ENCODE assay signal across 1 cellular context in genomic region chr4:94463771-94464170, GRCh38.
TF ChIP-seq lines count a peak whose summit lies in the region.

No MANE protein-coding gene starts in this region.

TF ChIP-seq in H1, 55 proteins besides CTCF, POLR2A, EP300 and RAD21:
- TF ChIP-seq ATF2 (IDR thresholded peaks at IDR 0.05; ENCODE audit: low read length) (no peak), EGR1 (IDR thresholded peaks at IDR 0.05; ENCODE audit: borderline replicate concordance, low read depth, low read length) (no peak), KDM4A (IDR thresholded peaks at IDR 0.05; ENCODE audit: low read depth, low read length, severe bottlenecking) (no peak), BRCA1 (IDR thresholded peaks at IDR 0.05; ENCODE audit: low read depth, low read length) (no peak), CTBP2 (IDR thresholded peaks at IDR 0.05; ENCODE audit: borderline replicate concordance, insufficient read depth, insufficient read length, low read length) (no peak), SUZ12 (IDR thresholded peaks at IDR 0.05; ENCODE audit: low read length) (no peak), BACH1 (IDR thresholded peaks at IDR 0.05; ENCODE audit: low read length) (no peak), RXRA (IDR thresholded peaks at IDR 0.05; ENCODE audit: insufficient read depth, low read depth, low read length) (no peak), CHD2 (IDR thresholded peaks at IDR 0.05; ENCODE audit: low read length) (no peak), CHD1 (IDR thresholded peaks at IDR 0.05; ENCODE audit: low read depth, low read length) (no peak), TCF12 (IDR thresholded peaks at IDR 0.05; ENCODE audit: low read depth, low read length) (no peak), SAP30 (IDR thresholded peaks at IDR 0.05; ENCODE audit: insufficient read depth, insufficient replicate concordance, low read length) (no peak), MAFK (IDR thresholded peaks at IDR 0.05; ENCODE audit: low read depth, low read length) (no peak), ATF3 (IDR thresholded peaks at IDR 0.05; ENCODE audit: insufficient read depth, low read depth, low read length) (no peak), SRF (IDR thresholded peaks at IDR 0.05; ENCODE audit: low read depth, low read length) (no peak), EZH2 (IDR thresholded peaks at IDR 0.05; ENCODE audit: low read depth, low read length, severe bottlenecking) (no peak), TAF1 (IDR thresholded peaks at IDR 0.05; ENCODE audit: low read depth, low read length) (no peak), CEBPB (IDR thresholded peaks at IDR 0.05; ENCODE audit: low read depth, low read length) (no peak), POLR2AphosphoS5 (IDR thresholded peaks at IDR 0.05; ENCODE audit: low read depth, low read length) (no peak), SP1 (IDR thresholded peaks at IDR 0.05; ENCODE audit: low read depth, low read length) (no peak)
TF ChIP-seq in H1: peak in this region for 0.
